Comparison of ENCODE assay signal across 12 cellular contexts in genomic region chr13:23428183-23428528, GRCh38. TPM values are rescaled to one million over a fixed set of nuclear protein-coding genes. Genes with fewer than 3 reads are reported as not detected.
DNase-seq lines count a peak whose midpoint lies in the region; ATAC-seq and TF ChIP-seq lines count a peak whose summit lies in the region.
"Had no signal": no experiment of that assay in that cellular context is flagged by ENCODE, and none has a peak within 500 bp of the region (broad histone marks: within the 10 kb centered on the region; RNA-seq: fewer than 3 reads in every experiment).

No MANE protein-coding gene starts in this region.

- peaks cover 0 to 54% (median 32%) of the 10 kb centered on the region in 4 donors for H3K4me1 ChIP-seq in sigmoid colon
- H3K4me1 ChIP-seq: BLaER1 treated with 17β-estradiol and CSF1 and Interleukin-3, amounts not matched to agents 10 nM and 100 nM had no signal

- 77 to 85% methylated on average over 6 of the region's 6 CpGs for WGBS in sigmoid colon, 2 donors

- H3K36me3 ChIP-seq in brain microvascular endothelial cell (replicated peaks) (no peaks in the 10 kb centered on the region), sigmoid colon (no peaks in the 10 kb centered on the region)
- H3K36me3 ChIP-seq: BLaER1 treated with 17β-estradiol and CSF1 and Interleukin-3, amounts not matched to agents 10 nM and 100 nM had no signal

- intact Hi-C loops in left ventricle myocardium superior (cut with micrococcal nuclease) (no loop called here), sigmoid colon (cut with DNase I) (no loop called here)

- no peak for TF ChIP-seq CTCF in brain microvascular endothelial cell (IDR thresholded peaks at IDR 0.05; ENCODE audit: low read depth, low read length, missing control alignments)
- TF ChIP-seq CTCF in sigmoid colon (IDR thresholded peaks at IDR 0.05) = no peak

- ATAC-seq in left ventricle myocardium superior (peak; percentile 24), GM18502 (IDR thresholded peaks at IDR 0.05; ENCODE audit: poor library complexity, unreplicated experiment) (no peak)

- DNase-seq in HCEC 1CT (peak; percentile 45), brain microvascular endothelial cell (peak; percentile 76), left ventricle myocardium superior (no peak), sigmoid colon (no peak), germinal center (ENCODE audit: low spot score) (no peak)
- DNase-seq in stimulated activated CD4-positive, alpha-beta T cell treated with anti-CD3 and anti-CD28 coated beads, Interleukin-4, amount 100 ng/mL, for 24 hours = no peak
- no peak for DNase-seq in stimulated activated CD4-positive, alpha-beta T cell treated with anti-CD3 and anti-CD28 coated beads, Interleukin-4, amount 100 ng/mL, for 1 hour
- DNase-seq: KG1, naive B cell, T1000 had no signal

- no peak for TF ChIP-seq EP300 in sigmoid colon (IDR thresholded peaks at IDR 0.05)

- H3K27me3 ChIP-seq in brain microvascular endothelial cell (replicated peaks) (no peaks in the 10 kb centered on the region), sigmoid colon (no peaks in the 10 kb centered on the region)

- H3K4me3 ChIP-seq in brain microvascular endothelial cell (ENCODE audit: low read depth, low read length) (no peak overlapping the region), sigmoid colon (peak overlapping the region in 1 of 4 donors; percentile 9)
- H3K4me3 ChIP-seq: BLaER1 treated with 17β-estradiol and CSF1 and Interleukin-3, amounts not matched to agents 10 nM and 100 nM had no signal

- no peaks in the 10 kb centered on the region for H3K9me3 ChIP-seq in sigmoid colon
- H3K9me3 ChIP-seq: BLaER1 treated with 17β-estradiol and CSF1 and Interleukin-3, amounts not matched to agents 10 nM and 100 nM had no signal

- in situ Hi-C loops in brain microvascular endothelial cell (cut with HindIII; ENCODE audit: low pct_ligation_motif_present, low sequenced_read_pairs) = no loop called here

- no peak for TF ChIP-seq POLR2A in sigmoid colon (IDR thresholded peaks at IDR 0.05)

- H3K27ac ChIP-seq in brain microvascular endothelial cell (peak overlapping the region; percentile 80), sigmoid colon (peak overlapping the region; percentile 78 to 88 (median 80))
- H3K27ac ChIP-seq: BLaER1 treated with 17β-estradiol and CSF1 and Interleukin-3, amounts not matched to agents 10 nM and 100 nM had no signal

RNA-seq across cellular contexts. Expression of gene SACS, which starts 5.3 kb away (rescaled TPM):
- total RNA-seq in left ventricle myocardium superior (7.7 TPM), sigmoid colon (10 to 100 TPM; 20.9 to 32.5 (median 26.6) TPM)
- 1 to 10 TPM in 1 of 3 donors, under 1 TPM in 2; 0.60 to 3.9 (median 0.69) TPM for polyA plus RNA-seq in sigmoid colon

Comparison
In these comparisons a context has a peak if more than half of its experiments do, and no peak if none do; other contexts are left out.
1. DNase-seq: peak in HCEC 1CT (single experiment) and brain microvascular endothelial cell (single experiment); none in left ventricle myocardium superior (single experiment), sigmoid colon (single experiment), stimulated activated CD4-positive, alpha-beta T cell treated with anti-CD3 and anti-CD28 coated beads, Interleukin-4, amount 100 ng/mL, for 24 hours (single experiment), germinal center (single experiment) and stimulated activated CD4-positive, alpha-beta T cell treated with anti-CD3 and anti-CD28 coated beads, Interleukin-4, amount 100 ng/mL, for 1 hour (single experiment).